Comparison of ENCODE assay signal across 8 cellular contexts in the genomic region with DNA sequence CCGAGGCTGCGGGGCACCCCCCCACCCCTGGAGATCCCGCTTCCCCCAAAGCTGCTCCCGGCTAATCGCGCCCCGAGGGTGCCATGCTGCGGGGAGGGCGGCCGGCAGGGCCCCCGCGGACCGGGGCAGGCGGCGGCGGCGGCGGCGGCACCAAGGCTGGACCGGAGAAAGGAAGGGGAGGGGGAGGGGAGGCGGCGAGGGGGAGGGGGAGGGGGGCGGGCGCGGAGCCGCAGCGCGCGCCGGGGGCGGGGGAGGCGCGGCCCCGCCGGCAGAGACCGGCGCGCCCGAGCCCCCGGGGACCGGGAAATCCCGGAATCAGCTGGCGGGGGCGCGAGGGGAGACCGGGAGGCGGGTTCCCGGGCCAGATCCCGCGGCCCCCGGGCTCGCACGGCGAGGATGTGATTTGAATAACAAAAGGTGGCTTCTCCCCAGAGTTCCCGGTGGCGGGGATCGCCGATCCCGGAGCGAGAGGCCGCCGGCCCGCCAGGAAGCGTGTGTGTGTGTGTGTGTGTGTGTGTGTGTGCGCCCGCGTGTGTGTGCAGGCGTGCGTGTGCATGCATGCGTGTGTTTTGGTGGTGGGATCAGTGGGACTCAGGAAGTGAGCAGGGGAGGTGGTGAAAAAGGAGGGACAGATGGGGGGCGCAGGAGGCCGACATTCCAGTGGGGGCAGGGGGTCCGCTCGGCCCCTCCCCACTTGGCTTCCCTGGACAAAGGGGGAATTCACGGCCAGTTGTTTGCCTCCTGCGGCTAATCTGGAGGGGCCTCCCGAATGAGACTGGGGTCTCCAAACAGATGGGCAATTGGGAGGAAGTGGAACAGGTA.
DNase-seq lines count a peak whose midpoint lies in the region; ATAC-seq and TF ChIP-seq lines count a peak whose summit lies in the region.

No MANE protein-coding gene starts in this region.

- H3K4me2 ChIP-seq in KMS-11: peak overlapping the region; percentile 97

- H3K27ac Mint-ChIP-seq in Calu3 (ENCODE audit: unreplicated experiment) (peak overlapping the region; percentile 6), WTC11 (peak overlapping the region; percentile 100), chondrocyte (ENCODE audit: unreplicated experiment) (peak overlapping the region; percentile 85)

- no peak overlapping the region for H3K27ac ChIP-seq in KMS-11
- peak overlapping the region; percentile 79 to 88 for H3K27ac ChIP-seq in left lung

- peaks cover 6% of the 10 kb centered on the region for H3K4me1 ChIP-seq in KMS-11 (ENCODE audit: low read depth, poor library complexity, severe bottlenecking)
- peaks cover 5 to 37% of the 10 kb centered on the region in 2 donors for H3K4me1 ChIP-seq in left lung

- H3K27me3 ChIP-seq in KMS-11 (ENCODE audit: insufficient read depth, low read depth) (no peaks in the 10 kb centered on the region), left lung (no peaks in the 10 kb centered on the region)

- intact Hi-C loops in Calu3 (cut with micrococcal nuclease; ENCODE audit: unreplicated experiment): no loop called here
- intact Hi-C loops in left lung (cut with DNase I): no loop called here

- peaks cover 0 to 4% of the 10 kb centered on the region in 2 donors for H3K9me3 ChIP-seq in left lung

- DNase-seq in Calu3 (peak; percentile 36), WTC11 (ENCODE audit: low spot score) (peak; percentile 82), chondrocyte (ENCODE audit: low spot score) (no peak), left lung (peak; percentile 43 to 88), T1000 (lab: John Stamatoyannopoulos, UW) (no peak)
- DNase-seq in stimulated activated CD4-positive, alpha-beta T cell treated with anti-CD3 and anti-CD28 coated beads, Interleukin-4, amount 100 ng/mL, for 24 hours: peak; percentile 24

- H3K9ac ChIP-seq in KMS-11: peak overlapping the region; percentile 83

- no peaks in the 10 kb centered on the region for H3K4me1 Mint-ChIP-seq in Calu3 (ENCODE audit: low read depth, unreplicated experiment)
- H3K4me1 Mint-ChIP-seq in WTC11: peaks cover 43% of the 10 kb centered on the region
- H3K4me1 Mint-ChIP-seq in chondrocyte (ENCODE audit: low read depth): peaks cover 39% of the 10 kb centered on the region

- H4K20me1 ChIP-seq in KMS-11 (ENCODE audit: insufficient read depth): no peaks in the 10 kb centered on the region

- POLR2A ChIA-PET in WTC11 (lab: Charles Lee): interaction anchor here (0.6 to 1.0 kb wide), 2 partner anchors 41 to 90 kb away, joined by 3 to 4 read pairs; no protein-coding TSS in a partner anchor

- H3K36me3 ChIP-seq in KMS-11 (ENCODE audit: insufficient read depth) (no peaks in the 10 kb centered on the region), left lung (no peaks in the 10 kb centered on the region)

- BruUV-seq in Calu3 (replicated peaks; lab: Mats Ljungman, UMichigan): no TSS peak

- no peaks in the 10 kb centered on the region for H3K9me3 Mint-ChIP-seq in Calu3 (ENCODE audit: low read depth, unreplicated experiment)
- H3K9me3 Mint-ChIP-seq in WTC11: no peaks in the 10 kb centered on the region; the same call in 1 of the 2 replicates
- peaks cover 3% of the 10 kb centered on the region for H3K9me3 Mint-ChIP-seq in chondrocyte (ENCODE audit: low read depth)

- H3K4me3 Mint-ChIP-seq in Calu3 (ENCODE audit: low read depth, unreplicated experiment) (peak overlapping the region; percentile 65), WTC11 (peak overlapping the region; percentile 91), chondrocyte (ENCODE audit: unreplicated experiment) (peak overlapping the region; percentile 80)

- ATAC-seq in WTC11 (peak; percentile 50), left lung (peak; percentile 57), HG03378 (IDR thresholded peaks at IDR 0.05; ENCODE audit: unreplicated experiment) (no peak)

- peaks cover 17% of the 10 kb centered on the region for H3K36me3 Mint-ChIP-seq in Calu3 (ENCODE audit: insufficient read depth, unreplicated experiment)
- peaks cover 7% of the 10 kb centered on the region for H3K36me3 Mint-ChIP-seq in WTC11
- peaks cover 4% of the 10 kb centered on the region for H3K36me3 Mint-ChIP-seq in chondrocyte (ENCODE audit: low read depth)

- H3K79me2 ChIP-seq in KMS-11 (ENCODE audit: insufficient read depth, low read depth): no peaks in the 10 kb centered on the region

- peak overlapping the region; percentile 98 for H2AFZ ChIP-seq in KMS-11 (ENCODE audit: low read depth)

- CTCF ChIA-PET in Calu3 (lab: Charles Lee): no interaction called here
- CTCF ChIA-PET in WTC11 (lab: Charles Lee): interaction anchor here (0.6 to 1.5 kb wide), 5 partner anchors 11 to 621 kb away, joined by 3 to 6 read pairs (median 5); no protein-coding TSS in a partner anchor

- no peak overlapping the region for H3K4me3 ChIP-seq in KMS-11 (IDR thresholded peaks at IDR 0.05; ENCODE audit: insufficient read depth, low read depth, low read length)
- H3K4me3 ChIP-seq in left lung: peak overlapping the region; percentile 83

- no peak for TF ChIP-seq CTCF in Calu3 (IDR thresholded peaks at IDR 0.05; ENCODE audit: unreplicated experiment)
- no peak for TF ChIP-seq CTCF in KMS-11 (conservative IDR thresholded peaks at IDR 0.05; ENCODE audit: low read depth, low read length)
- no peak for TF ChIP-seq CTCF in WTC11 (IDR thresholded peaks at IDR 0.05)
- no peak for TF ChIP-seq CTCF in chondrocyte (IDR thresholded peaks at IDR 0.05)
- TF ChIP-seq CTCF in left lung (IDR thresholded peaks at IDR 0.05): no peak

- H3K27me3 Mint-ChIP-seq in Calu3 (ENCODE audit: unreplicated experiment) (no peaks in the 10 kb centered on the region), WTC11 (ENCODE audit: low read depth) (no peaks in the 10 kb centered on the region), chondrocyte (ENCODE audit: low read depth) (no peaks in the 10 kb centered on the region)

TF ChIP-seq in WTC11, 78 proteins besides CTCF, POLR2A, EP300 and RAD21 (continues in another document):
- peak; percentile 91; the same call in 1 of the 2 replicates for TF ChIP-seq TEAD1 (CRISPR knock-in tag; IDR thresholded peaks at IDR 0.05)
- TF ChIP-seq PRRX2 (CRISPR knock-in tag; IDR thresholded peaks at IDR 0.05): 0 out of 2 replicates have a peak, but pooled peaks have one; percentile 24
- 0 out of 2 replicates have a peak, but pooled peaks have one; percentile 43 for TF ChIP-seq NR3C1 (CRISPR knock-in tag; conservative IDR thresholded peaks at IDR 0.05; ENCODE audit: low read depth)
- TF ChIP-seq, protein P1, sequence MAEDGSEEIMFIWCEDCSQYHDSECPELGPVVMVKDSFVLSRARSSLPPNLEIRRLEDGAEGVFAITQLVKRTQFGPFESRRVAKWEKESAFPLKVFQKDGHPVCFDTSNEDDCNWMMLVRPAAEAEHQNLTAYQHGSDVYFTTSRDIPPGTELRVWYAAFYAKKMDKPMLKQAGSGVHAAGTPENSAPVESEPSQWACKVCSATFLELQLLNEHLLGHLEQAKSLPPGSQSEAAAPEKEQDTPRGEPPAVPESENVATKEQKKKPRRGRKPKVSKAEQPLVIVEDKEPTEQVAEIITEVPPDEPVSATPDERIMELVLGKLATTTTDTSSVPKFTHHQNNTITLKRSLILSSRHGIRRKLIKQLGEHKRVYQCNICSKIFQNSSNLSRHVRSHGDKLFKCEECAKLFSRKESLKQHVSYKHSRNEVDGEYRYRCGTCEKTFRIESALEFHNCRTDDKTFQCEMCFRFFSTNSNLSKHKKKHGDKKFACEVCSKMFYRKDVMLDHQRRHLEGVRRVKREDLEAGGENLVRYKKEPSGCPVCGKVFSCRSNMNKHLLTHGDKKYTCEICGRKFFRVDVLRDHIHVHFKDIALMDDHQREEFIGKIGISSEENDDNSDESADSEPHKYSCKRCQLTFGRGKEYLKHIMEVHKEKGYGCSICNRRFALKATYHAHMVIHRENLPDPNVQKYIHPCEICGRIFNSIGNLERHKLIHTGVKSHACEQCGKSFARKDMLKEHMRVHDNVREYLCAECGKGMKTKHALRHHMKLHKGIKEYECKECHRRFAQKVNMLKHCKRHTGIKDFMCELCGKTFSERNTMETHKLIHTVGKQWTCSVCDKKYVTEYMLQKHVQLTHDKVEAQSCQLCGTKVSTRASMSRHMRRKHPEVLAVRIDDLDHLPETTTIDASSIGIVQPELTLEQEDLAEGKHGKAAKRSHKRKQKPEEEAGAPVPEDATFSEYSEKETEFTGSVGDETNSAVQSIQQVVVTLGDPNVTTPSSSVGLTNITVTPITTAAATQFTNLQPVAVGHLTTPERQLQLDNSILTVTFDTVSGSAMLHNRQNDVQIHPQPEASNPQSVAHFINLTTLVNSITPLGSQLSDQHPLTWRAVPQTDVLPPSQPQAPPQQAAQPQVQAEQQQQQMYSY (CRISPR knock-in tag; IDR thresholded peaks at IDR 0.05): peak; percentile 36; the same call in 1 of the 2 replicates
- no peak for TF ChIP-seq ZNF671 (CRISPR knock-in tag; IDR thresholded peaks at IDR 0.05)
- TF ChIP-seq NFATC4 (CRISPR knock-in tag; IDR thresholded peaks at IDR 0.05): no peak
- no peak for TF ChIP-seq GABPB1 (CRISPR knock-in tag; IDR thresholded peaks at IDR 0.05)
- peak; percentile 83; the same call in 1 of the 2 replicates for TF ChIP-seq NFE2L1 (CRISPR knock-in tag; IDR thresholded peaks at IDR 0.05)
- TF ChIP-seq, protein P2, sequence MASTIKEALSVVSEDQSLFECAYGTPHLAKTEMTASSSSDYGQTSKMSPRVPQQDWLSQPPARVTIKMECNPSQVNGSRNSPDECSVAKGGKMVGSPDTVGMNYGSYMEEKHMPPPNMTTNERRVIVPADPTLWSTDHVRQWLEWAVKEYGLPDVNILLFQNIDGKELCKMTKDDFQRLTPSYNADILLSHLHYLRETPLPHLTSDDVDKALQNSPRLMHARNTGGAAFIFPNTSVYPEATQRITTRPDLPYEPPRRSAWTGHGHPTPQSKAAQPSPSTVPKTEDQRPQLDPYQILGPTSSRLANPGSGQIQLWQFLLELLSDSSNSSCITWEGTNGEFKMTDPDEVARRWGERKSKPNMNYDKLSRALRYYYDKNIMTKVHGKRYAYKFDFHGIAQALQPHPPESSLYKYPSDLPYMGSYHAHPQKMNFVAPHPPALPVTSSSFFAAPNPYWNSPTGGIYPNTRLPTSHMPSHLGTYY (CRISPR knock-in tag; IDR thresholded peaks at IDR 0.05): peak; percentile 76; the same call in 1 of the 2 replicates
- no peak for TF ChIP-seq ZNF396 (CRISPR knock-in tag; IDR thresholded peaks at IDR 0.05; ENCODE audit: borderline replicate concordance)
- TF ChIP-seq CBFB (CRISPR knock-in tag; IDR thresholded peaks at IDR 0.05; ENCODE audit: low read depth): no peak

Comparison
In these comparisons a context has a peak if more than half of its experiments do, and no peak if none do; other contexts are left out.
1. DNase-seq: peak in Calu3 (single experiment), WTC11 (single experiment), left lung (2 of 2) and stimulated activated CD4-positive, alpha-beta T cell treated with anti-CD3 and anti-CD28 coated beads, Interleukin-4, amount 100 ng/mL, for 24 hours (single experiment); none in chondrocyte (single experiment) and T1000 (single experiment).
2. H3K27ac Mint-ChIP-seq: peak in every context shown above with its lines; median percentile 100 in WTC11; 85 in chondrocyte; 6 in Calu3.
3. Peak in every context shown above with its lines, with median percentiles within 50 percentile points of each other: H3K4me3 Mint-ChIP-seq.